Comparison of ENCODE assay signal across 1 cellular context in genomic region chr2:69844560-69844959, GRCh38.
A peak's percentile ranks its signal among the peaks of the same experiment; 100 is the strongest.
TF ChIP-seq lines count a peak whose summit lies in the region.

No MANE protein-coding gene starts in this region.

TF ChIP-seq in HepG2, 621 proteins besides CTCF, POLR2A, EP300 and RAD21 (continued from another document):
- TF ChIP-seq ATF4 (CRISPR knock-in tag; IDR thresholded peaks at IDR 0.05), result no peak
- TF ChIP-seq ZNF274 (CRISPR knock-in tag; IDR thresholded peaks at IDR 0.05), result no peak
- peak; percentile 84 for TF ChIP-seq CEBPG (CRISPR knock-in tag; IDR thresholded peaks at IDR 0.05)
- no peak for TF ChIP-seq HMGXB4 (CRISPR knock-in tag; IDR thresholded peaks at IDR 0.05; ENCODE audit: borderline replicate concordance in 1 of 2, low read depth in 1 of 2)
- TF ChIP-seq TRIM22 (IDR thresholded peaks at IDR 0.05), result no peak
- no peak for TF ChIP-seq TBX2 (CRISPR knock-in tag; IDR thresholded peaks at IDR 0.05; ENCODE audit: borderline replicate concordance)
- TF ChIP-seq NR2F1 (CRISPR knock-in tag; IDR thresholded peaks at IDR 0.05), result peak in 1 of 2 experiments; percentile 23; a peak in 1 of 4 replicates
- no peak for TF ChIP-seq CBX5 (CRISPR knock-in tag; IDR thresholded peaks at IDR 0.05; ENCODE audit: borderline replicate concordance)
- no peak for TF ChIP-seq CREB3 (CRISPR knock-in tag; IDR thresholded peaks at IDR 0.05)
- peak; percentile 93 for TF ChIP-seq ZNF770 (CRISPR knock-in tag; IDR thresholded peaks at IDR 0.05)
- TF ChIP-seq NR2F6 (IDR thresholded peaks at IDR 0.05), result peak; percentile 64; the same call in 1 of the 2 replicates
- peak; percentile 70 for TF ChIP-seq NR2F6 (CRISPR knock-in tag; IDR thresholded peaks at IDR 0.05)
- TF ChIP-seq HINFP (CRISPR knock-in tag; IDR thresholded peaks at IDR 0.05; ENCODE audit: low read depth), result no peak
- no peak for TF ChIP-seq KLF9 (CRISPR knock-in tag; IDR thresholded peaks at IDR 0.05; ENCODE audit: low read depth)
- TF ChIP-seq ZNF562 (CRISPR knock-in tag; IDR thresholded peaks at IDR 0.05; ENCODE audit: borderline replicate concordance), result no peak
TF ChIP-seq in HepG2: peak in this region for 5.
